Comparison of ENCODE assay signal across 23 cellular contexts in genomic region chr20:33627577-33628216, GRCh38. TPM values are rescaled to one million over a fixed set of nuclear protein-coding genes. Genes with fewer than 3 reads are reported as not detected.
"Had no signal": no experiment of that assay in that cellular context is flagged by ENCODE, and none has a peak within 500 bp of the region (broad histone marks: within the 10 kb centered on the region; RNA-seq: fewer than 3 reads in every experiment).

No MANE protein-coding gene starts in this region.

- DNase-seq: Karpas-422, KG1, MG63, NCI-H1092 treated with DMSO at 0.1 percent for 48 hours, NCI-H1436, NCI-H187, NCI-H2029, NCI-H2081 treated with DMSO at 0.1 percent for 48 hours, NCI-H2171, NCI-H226, NCI-H446, NCI-H510A, NCI-H524 treated with DMSO at 0.1 percent for 48 hours, NCI-H69, NCI-H774, Right ventricle myocardium superior, RPMI8226, SIG-M5, SK-N-SH had no signal

- H3K27me3 ChIP-seq: MG63 had no signal

- H3K9me3 ChIP-seq: MG63, SK-N-SH had no signal

- H3K27ac ChIP-seq: HL-60 had no signal

- H3K4me2 ChIP-seq: SK-N-SH had no signal

- H3K4me3 ChIP-seq: MG63 had no signal

- FAIRE-seq: HTR-8/SVneo, RCC 7860 had no signal

RNA-seq across cellular contexts. Expression of gene C20orf144, which starts 34.4 kb away (rescaled TPM):
- total RNA-seq: Right ventricle myocardium superior, SK-MEL-5 had no signal

RNA-seq across cellular contexts. Expression of gene ACTL10, which starts 39.0 kb away (rescaled TPM):
- total RNA-seq: SK-MEL-5 had no signal
